Comparison of ENCODE assay signal across 13 cellular contexts in genomic region chr18:51711298-51711889, GRCh38.
DNase-seq lines count a peak whose midpoint lies in the region; ATAC-seq and TF ChIP-seq lines count a peak whose summit lies in the region.
"Had no signal": no experiment of that assay in that cellular context is flagged by ENCODE, and none has a peak within 500 bp of the region (broad histone marks: within the 10 kb centered on the region; RNA-seq: fewer than 3 reads in every experiment).

No MANE protein-coding gene starts in this region.

- DNase-seq in stimulated activated CD4-positive, alpha-beta T cell treated with anti-CD3 and anti-CD28 coated beads, Interleukin-1b, Interleukin-23, amount 100 ng/mL, for 48 hours, result no peak
- no peak for DNase-seq in NCI-H2196 treated with DMSO at 0.1 percent for 48 hours (lab: John Stamatoyannopoulos, UW; ENCODE audit: unreplicated experiment)
- no peak for DNase-seq in hypothalamus (lab: John Stamatoyannopoulos, UW)
- DNase-seq: activated naive CD4-positive, alpha-beta T cell treated with anti-CD3 and anti-CD28 coated beads for 36 hours; NCI-H1048; nephron progenitor cell; retina; tibial artery had no signal

- ATAC-seq in GM18505 (IDR thresholded peaks at IDR 0.05; ENCODE audit: unreplicated experiment), result peak; percentile 60
- peak; percentile 79 for ATAC-seq in GM19463 (IDR thresholded peaks at IDR 0.05; ENCODE audit: unreplicated experiment)
- ATAC-seq in HG02759 (IDR thresholded peaks at IDR 0.05; ENCODE audit: unreplicated experiment), result peak; percentile 70
- peak; percentile 77 for ATAC-seq in HG03442 (IDR thresholded peaks at IDR 0.05; ENCODE audit: unreplicated experiment)
- ATAC-seq in HG02973 (IDR thresholded peaks at IDR 0.05; ENCODE audit: unreplicated experiment), result no peak

- no peak for TF ChIP-seq POLR2A in GM18505 (IDR thresholded peaks at IDR 0.05; ENCODE audit: borderline replicate concordance, extremely low read depth, insufficient read depth, insufficient read length)
